In the genomic region with DNA sequence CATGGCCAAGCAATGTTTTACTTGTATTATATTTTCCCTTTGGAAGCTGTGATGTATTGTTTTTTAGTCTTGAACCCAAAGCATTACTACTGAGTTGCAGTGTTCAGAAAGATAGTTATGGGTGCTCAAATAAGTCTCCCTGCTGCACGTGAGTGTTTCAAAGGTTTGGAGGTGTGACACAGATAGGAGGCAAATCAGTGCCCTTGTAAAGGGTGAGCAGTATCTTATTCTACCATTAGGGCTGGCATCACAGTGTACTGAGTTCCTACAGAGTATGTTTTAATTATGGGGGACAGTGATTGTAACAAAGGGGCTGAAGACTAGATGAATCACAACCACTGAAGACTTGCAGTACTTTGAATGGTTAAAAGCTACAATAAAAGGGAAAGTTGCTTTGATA, we compare ENCODE assay signal across 13 cellular contexts.
"Had no signal": no experiment of that assay in that cellular context is flagged by ENCODE, and none has a peak within 500 bp of the region (broad histone marks: within the 10 kb centered on the region; RNA-seq: fewer than 3 reads in every experiment).

No MANE protein-coding gene starts in this region.

- H3K27ac ChIP-seq: brain microvascular endothelial cell, lower lobe of right lung, parathyroid adenoma, upper lobe of left lung had no signal

- H3K27me3 Mint-ChIP-seq: activated naive CD8-positive, alpha-beta T cell treated with anti-CD3 and anti-CD28 coated beads for 36 hours; activated T-helper 17 cell treated with anti-CD3 and anti-CD28 coated beads, Interleukin-2, amount 50 U/mL, for 72 hours had no signal

- ATAC-seq: activated T-helper 17 cell treated with anti-CD3 and anti-CD28 coated beads, Interleukin-2, amount 50 U/mL, for 72 hours; lower lobe of right lung had no signal

- H3K9me3 Mint-ChIP-seq: activated naive CD8-positive, alpha-beta T cell treated with anti-CD3 and anti-CD28 coated beads for 36 hours; activated T-helper 17 cell treated with anti-CD3 and anti-CD28 coated beads, Interleukin-2, amount 50 U/mL, for 72 hours had no signal

- H3K27me3 ChIP-seq: brain microvascular endothelial cell, neutrophil, upper lobe of left lung had no signal

- H3K4me1 ChIP-seq: parathyroid adenoma had no signal

- H3K4me3 Mint-ChIP-seq: activated naive CD8-positive, alpha-beta T cell treated with anti-CD3 and anti-CD28 coated beads for 36 hours; activated T-helper 17 cell treated with anti-CD3 and anti-CD28 coated beads, Interleukin-2, amount 50 U/mL, for 72 hours had no signal

- DNase-seq: activated CD4-positive, CD25-positive, alpha-beta regulatory T cell treated with anti-CD3 and anti-CD28 coated beads, Interleukin-2, amount 50 U/mL, for 72 hours; activated naive CD8-positive, alpha-beta T cell treated with anti-CD3 and anti-CD28 coated beads for 36 hours; anterior cingulate cortex; brain microvascular endothelial cell; foreskin melanocyte; head of caudate nucleus; lower lobe of right lung; stimulated activated naive CD4-positive, alpha-beta T cell treated with Interleukin-2 at 50 U/mL for 16 hours; T-helper 9 cell; upper lobe of left lung had no signal

- H3K9me3 ChIP-seq: lower lobe of right lung, neutrophil, upper lobe of left lung had no signal

- H3K4me3 ChIP-seq: lower lobe of right lung, upper lobe of left lung had no signal
